In the genomic region with DNA sequence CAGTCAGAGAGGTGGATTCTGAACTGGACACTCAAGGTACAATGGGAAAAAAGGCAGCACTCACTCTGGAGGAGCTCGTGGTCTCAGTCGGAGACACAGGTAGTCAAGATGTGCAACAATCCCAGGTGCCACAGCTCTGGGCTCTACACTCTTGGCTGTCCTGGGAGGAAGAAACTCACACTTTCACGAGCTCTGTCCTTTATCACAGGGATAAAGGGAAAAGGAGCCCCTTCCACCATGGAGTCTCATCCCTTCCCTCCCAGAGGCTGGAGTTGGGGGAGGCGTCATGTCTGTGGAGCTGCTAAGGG, we compare ENCODE assay signal across 12 cellular contexts.
"Had no signal": no experiment of that assay in that cellular context is flagged by ENCODE, and none has a peak within 500 bp of the region (broad histone marks: within the 10 kb centered on the region; RNA-seq: fewer than 3 reads in every experiment).

No MANE protein-coding gene starts in this region.

- H3K36me3 Mint-ChIP-seq: mesothelial cell of epicardium, naive B cell had no signal

- H3K4me3 ChIP-seq: coronary artery, esophagus squamous epithelium, gastrocnemius medialis, heart right ventricle, left lung, lower lobe of right lung, mucosa of descending colon had no signal

- DNase-seq: esophagus squamous epithelium had no signal

- H3K9me3 Mint-ChIP-seq: effector memory CD8-positive, alpha-beta T cell; endodermal cell; mesothelial cell of epicardium; naive B cell had no signal

- H3K27ac ChIP-seq: coronary artery, epithelial cell of prostate, esophagus squamous epithelium, gastrocnemius medialis, left lung, lower lobe of right lung had no signal

- H3K36me3 ChIP-seq: gastrocnemius medialis, left lung had no signal

- H3K9me3 ChIP-seq: esophagus squamous epithelium, gastrocnemius medialis, heart right ventricle, left lung, lower lobe of right lung, mucosa of descending colon had no signal

- H3K27ac Mint-ChIP-seq: endodermal cell, mesothelial cell of epicardium had no signal

- H3K27me3 ChIP-seq: heart right ventricle, left lung had no signal

- H3K4me3 Mint-ChIP-seq: effector memory CD8-positive, alpha-beta T cell; endodermal cell; mesothelial cell of epicardium; naive B cell had no signal
